Comparison of ENCODE assay signal across 17 cellular contexts in the genomic region with DNA sequence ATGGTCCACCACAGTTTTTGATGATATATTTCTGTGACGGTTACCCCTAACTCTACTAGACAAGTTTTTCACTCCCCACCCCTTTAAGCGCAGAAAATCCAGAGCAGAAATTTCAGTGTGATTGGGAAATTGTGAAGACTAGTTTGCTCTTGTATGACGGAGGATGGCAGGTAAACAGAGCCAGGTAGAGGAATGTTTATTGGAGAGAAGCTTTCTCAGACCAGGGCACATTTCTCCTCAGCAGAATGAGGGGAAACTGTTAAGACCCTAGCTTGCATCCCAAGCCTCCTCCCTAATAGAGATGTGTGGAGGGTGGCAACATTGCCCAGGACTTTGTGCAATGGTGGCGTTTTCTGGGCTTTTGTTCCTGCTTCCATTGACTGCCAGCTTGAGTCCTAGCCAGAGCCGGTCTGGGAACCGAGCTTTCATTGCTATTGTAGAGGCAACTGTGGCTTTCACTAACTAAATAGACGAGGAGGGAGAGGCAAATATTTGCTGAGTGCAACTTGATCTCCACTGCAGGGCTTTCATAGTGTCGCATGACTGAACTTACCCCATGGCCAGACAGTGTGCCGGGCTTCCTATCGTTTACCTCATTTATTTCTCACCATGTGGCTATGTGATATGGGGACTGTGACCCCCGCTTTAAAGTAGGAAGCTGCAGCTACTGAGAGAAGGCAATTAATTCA.
A peak's percentile ranks its signal among the peaks of the same experiment; 100 is the strongest.
DNase-seq lines count a peak whose midpoint lies in the region; ATAC-seq and TF ChIP-seq lines count a peak whose summit lies in the region.
"Had no signal": no experiment of that assay in that cellular context is flagged by ENCODE, and none has a peak within 500 bp of the region (broad histone marks: within the 10 kb centered on the region; RNA-seq: fewer than 3 reads in every experiment).

No MANE protein-coding gene starts in this region.

- intact Hi-C loops in sciatic nerve (cut with DNase I) = no loop called here

- H3K27me3 Mint-ChIP-seq in neural progenitor cell (ENCODE audit: insufficient read depth, low read depth) = peaks cover 5% of the 10 kb centered on the region
- H3K27me3 Mint-ChIP-seq: activated CD4-positive, alpha-beta memory T cell treated with anti-CD3 and anti-CD28 coated beads for 36 hours had no signal

- ATAC-seq in sciatic nerve (no peak), HG02759 (IDR thresholded peaks at IDR 0.05; ENCODE audit: unreplicated experiment) (no peak)
- ATAC-seq: Right ventricle myocardium inferior had no signal

- peaks cover 9% of the 10 kb centered on the region for H3K4me1 Mint-ChIP-seq in neural progenitor cell
- H3K4me1 Mint-ChIP-seq: CD14-positive monocyte had no signal

- DNase-seq in HuH-7 (ENCODE audit: low spot score) (peak; percentile 60), NCI-H2029 treated with DMSO at 0.1 percent for 48 hours (lab: John Stamatoyannopoulos, UW) (peak; percentile 89), SHP77 treated with DMSO at 0.1 percent for 48 hours (lab: John Stamatoyannopoulos, UW) (peak; percentile 98), neural progenitor cell (ENCODE audit: low spot score) (peak; percentile 47), ecto neural progenitor cell (ENCODE audit: low spot score) (no peak), sciatic nerve (ENCODE audit: low spot score) (no peak)
- DNase-seq in stimulated activated CD4-positive, alpha-beta T cell treated with anti-CD3 and anti-CD28 coated beads, Interleukin-4, amount 100 ng/mL, for 4 hours = no peak
- DNase-seq: activated CD4-positive, alpha-beta memory T cell treated with anti-CD3 and anti-CD28 coated beads for 36 hours; activated gamma-delta T cell treated with Interleukin-2 at 50 U/mL for 16 hours; GDM1; KBM-7; NCI-H524 treated with DMSO at 0.1 percent for 48 hours; T1000 had no signal

- no peaks in the 10 kb centered on the region for H3K27me3 ChIP-seq in neural progenitor cell

- H3K27ac Mint-ChIP-seq in neural progenitor cell = no peak overlapping the region
- H3K27ac Mint-ChIP-seq: activated CD4-positive, alpha-beta memory T cell treated with anti-CD3 and anti-CD28 coated beads for 36 hours had no signal

- H3K4me2 ChIP-seq in neural progenitor cell = no peak overlapping the region
- H3K4me2 ChIP-seq: smooth muscle cell had no signal

- H3K9ac ChIP-seq in neural progenitor cell = no peak overlapping the region

- no peaks in the 10 kb centered on the region for H3K79me2 ChIP-seq in neural progenitor cell (ENCODE audit: low read depth)

- H3K9me3 ChIP-seq in neural progenitor cell (ENCODE audit: low read depth) = no peaks in the 10 kb centered on the region

- H4K20me1 ChIP-seq in neural progenitor cell (ENCODE audit: low read depth) = no peaks in the 10 kb centered on the region

- H2AFZ ChIP-seq in neural progenitor cell (replicated peaks) = no peak overlapping the region

- no peaks in the 10 kb centered on the region for H3K36me3 Mint-ChIP-seq in neural progenitor cell
- H3K36me3 Mint-ChIP-seq: activated CD4-positive, alpha-beta memory T cell treated with anti-CD3 and anti-CD28 coated beads for 36 hours; CD14-positive monocyte had no signal

- no peaks in the 10 kb centered on the region for H3K9me3 Mint-ChIP-seq in neural progenitor cell
- H3K9me3 Mint-ChIP-seq: activated CD4-positive, alpha-beta memory T cell treated with anti-CD3 and anti-CD28 coated beads for 36 hours had no signal

- no peak overlapping the region for H3K27ac ChIP-seq in neural progenitor cell

- H3K4me3 ChIP-seq in neural progenitor cell = no peak overlapping the region
- H3K4me3 ChIP-seq: smooth muscle cell had no signal

- no peaks in the 10 kb centered on the region for H3K36me3 ChIP-seq in neural progenitor cell

- peaks cover 13% of the 10 kb centered on the region for H3K4me1 ChIP-seq in neural progenitor cell

- TF ChIP-seq CTCF in neural progenitor cell (IDR thresholded peaks at IDR 0.05) = no peak

- no peak overlapping the region for H3K4me3 Mint-ChIP-seq in neural progenitor cell
- H3K4me3 Mint-ChIP-seq: activated CD4-positive, alpha-beta memory T cell treated with anti-CD3 and anti-CD28 coated beads for 36 hours; CD14-positive monocyte had no signal

- H3F3A ChIP-seq in neural progenitor cell (ENCODE audit: low read depth) = no peaks in the 10 kb centered on the region

Comparison
In these comparisons a context has a peak if more than half of its experiments do, and no peak if none do; other contexts are left out.
1. DNase-seq: peak in HuH-7 (single experiment), NCI-H2029 treated with DMSO at 0.1 percent for 48 hours (single experiment), SHP77 treated with DMSO at 0.1 percent for 48 hours (single experiment) and neural progenitor cell (single experiment); none in ecto neural progenitor cell (single experiment), sciatic nerve (single experiment) and stimulated activated CD4-positive, alpha-beta T cell treated with anti-CD3 and anti-CD28 coated beads, Interleukin-4, amount 100 ng/mL, for 4 hours (0 of 2).